Comparison of ENCODE assay signal across 8 cellular contexts in the genomic region with DNA sequence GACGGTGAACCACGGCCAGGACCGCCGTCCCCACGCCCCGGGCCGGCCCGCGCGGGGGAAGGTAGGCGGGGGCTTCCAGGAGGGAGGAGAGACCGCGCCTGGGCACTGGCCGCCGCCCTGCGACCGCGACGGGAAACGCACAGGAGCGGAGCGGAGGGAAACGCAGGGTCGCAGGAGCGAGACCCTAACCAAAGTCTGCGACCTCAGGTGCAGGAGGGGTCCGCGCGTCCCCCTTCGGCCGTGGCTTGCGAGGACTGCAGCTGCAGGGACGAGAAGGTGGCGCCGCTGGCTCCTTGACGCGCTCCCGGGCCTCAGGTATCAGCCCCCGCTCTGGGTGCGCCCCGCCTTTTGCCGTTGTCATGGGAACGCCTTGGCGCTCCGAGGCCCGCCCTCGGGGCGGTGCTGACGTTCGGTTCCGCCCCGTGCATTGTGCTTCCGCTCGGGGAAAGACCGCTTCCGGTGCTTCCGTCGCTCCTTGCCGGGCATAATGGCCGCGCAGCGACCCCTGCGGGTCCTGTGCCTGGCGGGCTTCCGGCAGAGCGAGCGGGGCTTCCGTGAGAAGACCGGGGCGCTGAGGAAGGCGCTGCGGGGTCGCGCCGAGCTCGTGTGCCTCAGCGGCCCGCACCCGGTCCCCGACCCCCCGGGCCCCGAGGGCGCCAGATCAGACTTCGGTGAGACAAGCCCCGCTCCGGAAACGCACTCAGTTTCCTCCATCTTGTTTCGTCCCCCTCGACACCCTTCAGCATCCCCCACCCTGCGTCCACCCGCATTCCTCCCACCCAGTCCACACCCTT. TPM values are rescaled to one million over a fixed set of nuclear protein-coding genes. Genes with fewer than 3 reads are reported as not detected.
DNase-seq lines count a peak whose midpoint lies in the region; ATAC-seq and TF ChIP-seq lines count a peak whose summit lies in the region.

A gene (plus strand): TSS at position 462 of the 794 bp plus-strand sequence. CDS start 26 bp downstream, at position 488.

- H3K4me1 ChIP-seq in cardiac muscle cell (ENCODE audit: low read depth) (peaks cover 4% of the 10 kb centered on the region), upper lobe of left lung (peaks cover 10 to 24% (median 21%) of the 10 kb centered on the region in 4 donors)

- peak; percentile 58 for TF ChIP-seq CTCF in GM12865 (IDR thresholded peaks at IDR 0.05; ENCODE audit: insufficient read depth, low read depth, low read length, missing control alignments)
- peak; percentile 58 for TF ChIP-seq CTCF in cardiac muscle cell (IDR thresholded peaks at IDR 0.05; ENCODE audit: low read depth, low read length)
- TF ChIP-seq CTCF in upper lobe of left lung (IDR thresholded peaks at IDR 0.05): peak; percentile 15 to 78 (median 56)

- TF ChIP-seq EP300 in upper lobe of left lung (IDR thresholded peaks at IDR 0.05): no peak

- peak within 1 kb of the TSS; percentile 90 for H3K4me3 ChIP-seq in GM12865 (ENCODE audit: low read depth, low read length)
- peak within 1 kb of the TSS; percentile 61 for H3K4me3 ChIP-seq in cardiac muscle cell
- H3K4me3 ChIP-seq in upper lobe of left lung: peak within 1 kb of the TSS; percentile 61 to 90 (median 83)

- H3K27me3 Mint-ChIP-seq in activated naive CD8-positive, alpha-beta T cell treated with anti-CD3 and anti-CD28 coated beads, Interleukin-2, amount 50 U/mL, for 24 hours: no peaks in the 10 kb centered on the region

- peak; percentile 97 for DNase-seq in GM12865 (ENCODE audit: low read depth)
- peak; percentile 87 for DNase-seq in NCI-H1105 treated with DMSO at 0.1 percent for 48 hours (lab: John Stamatoyannopoulos, UW)
- peak; percentile 93 for DNase-seq in SW480 (ENCODE audit: low spot score)
- DNase-seq in activated naive CD8-positive, alpha-beta T cell treated with anti-CD3 and anti-CD28 coated beads, Interleukin-2, amount 50 U/mL, for 24 hours: peak; percentile 98
- DNase-seq in cardiac muscle cell (ENCODE audit: low read depth in 1 of 2, low spot score in 1 of 2): peak; percentile 96 to 99
- DNase-seq in posterior cingulate gyrus: peak; percentile 88 to 99 (median 96)
- DNase-seq in upper lobe of left lung: peak; percentile 96 to 98

- H3K4me1 Mint-ChIP-seq in activated naive CD8-positive, alpha-beta T cell treated with anti-CD3 and anti-CD28 coated beads, Interleukin-2, amount 50 U/mL, for 24 hours: peaks cover 22% of the 10 kb centered on the region

- H3K9me3 ChIP-seq in cardiac muscle cell (ENCODE audit: low read depth): no peaks in the 10 kb centered on the region
- no peaks in the 10 kb centered on the region for H3K9me3 ChIP-seq in upper lobe of left lung

- no peaks in the 10 kb centered on the region for H3K9me3 Mint-ChIP-seq in activated naive CD8-positive, alpha-beta T cell treated with anti-CD3 and anti-CD28 coated beads, Interleukin-2, amount 50 U/mL, for 24 hours

- intact Hi-C loops in posterior cingulate gyrus (cut with DNase I): no loop called here

- peak within 1 kb of the TSS; percentile 93 for H3K4me3 Mint-ChIP-seq in activated naive CD8-positive, alpha-beta T cell treated with anti-CD3 and anti-CD28 coated beads, Interleukin-2, amount 50 U/mL, for 24 hours

- no peaks in the 10 kb centered on the region for H3K27me3 ChIP-seq in cardiac muscle cell
- H3K27me3 ChIP-seq in upper lobe of left lung: no peaks in the 10 kb centered on the region

- 0 to 1% methylated on average over 6 to 43 of the region's 91 CpGs for WGBS in upper lobe of left lung, 2 donors

- peak within 1 kb of the TSS; percentile 92 for H3K27ac Mint-ChIP-seq in activated naive CD8-positive, alpha-beta T cell treated with anti-CD3 and anti-CD28 coated beads, Interleukin-2, amount 50 U/mL, for 24 hours

- ATAC-seq in HG02623 (IDR thresholded peaks at IDR 0.05; ENCODE audit: unreplicated experiment) (peak; percentile 87), upper lobe of left lung (ENCODE audit: low FRiP score in 2 of 2) (peak; percentile 96)
- peak; percentile 91 for ATAC-seq in activated naive CD8-positive, alpha-beta T cell treated with anti-CD3 and anti-CD28 coated beads, Interleukin-2, amount 50 U/mL, for 24 hours

- H3K27ac ChIP-seq in cardiac muscle cell (peak within 1 kb of the TSS; percentile 83), upper lobe of left lung (peak within 1 kb of the TSS; percentile 90 to 94 (median 92))

- H3K36me3 ChIP-seq in cardiac muscle cell (peaks cover 7% of the 10 kb centered on the region), upper lobe of left lung (peaks cover 2 to 36% (median 25%) of the 10 kb centered on the region in 4 donors)

- peaks cover 19% of the 10 kb centered on the region for H3K36me3 Mint-ChIP-seq in activated naive CD8-positive, alpha-beta T cell treated with anti-CD3 and anti-CD28 coated beads, Interleukin-2, amount 50 U/mL, for 24 hours (ENCODE audit: low read depth)

- peak in 3 of 4 donors; percentile 24 to 81 (median 76) for TF ChIP-seq POLR2A in upper lobe of left lung (IDR thresholded peaks at IDR 0.05)

RNA-seq across cellular contexts. Expression of the gene that starts here (rescaled TPM):
- 36.8 and 48.4 TPM in 2 replicates for total RNA-seq in cardiac muscle cell
- polyA plus RNA-seq in cardiac muscle cell: 40.6 and 50.1 TPM in 2 replicates
- 10 to 100 TPM; 20.1 to 56.1 (median 33.5) TPM for total RNA-seq in upper lobe of left lung

Comparison
In these comparisons a context has a peak if more than half of its experiments do, and no peak if none do; other contexts are left out.
1. Peak in every context shown above with its lines: DNase-seq, ATAC-seq, H3K4me3 ChIP-seq and H3K27ac ChIP-seq.